In genomic region chr4:27819261-27819660, GRCh38 we compare ENCODE assay signal across 26 cellular contexts.
"Had no signal": no experiment of that assay in that cellular context is flagged by ENCODE, and none has a peak within 500 bp of the region (broad histone marks: within the 10 kb centered on the region; RNA-seq: fewer than 3 reads in every experiment).

No MANE protein-coding gene starts in this region.

- DNase-seq: activated B cell treated with CpG ODN at 0.5 μM for 24 hours; activated CD4-positive, alpha-beta T cell treated with anti-CD3 and anti-CD28 coated beads for 1 hour; activated CD4-positive, alpha-beta T cell treated with anti-CD3 and anti-CD28 coated beads, Interleukin-2, amount 10 ng/mL, durations not matched to agents 24 days and 14 days; activated CD4-positive, alpha-beta T cell treated with anti-CD3 and anti-CD28 coated beads, Interleukin-2, amount 50 U/mL, for 48 hours; activated CD8-positive, alpha-beta memory T cell treated with anti-CD3 and anti-CD28 coated beads, Interleukin-2, amount 10 ng/mL, durations not matched to agents 7 days and 5 days; activated effector memory CD4-positive, alpha-beta T cell treated with Interleukin-2 at 50 U/mL for 16 hours; activated naive CD4-positive, alpha-beta T cell; activated T-cell treated with anti-CD3 and anti-CD28 coated beads, Interleukin-2, amount 50 U/mL, for 24 hours; aorta; brain microvascular endothelial cell; MG63; MV-4-11; NCI-H1092 treated with DMSO at 0.1 percent for 48 hours; NCI-H1417 treated with DMSO at 0.1 percent for 48 hours; NCI-H187; NCI-H2081; NCI-H2227 treated with DMSO at 0.1 percent for 48 hours; NCI-H446 treated with DMSO at 0.1 percent for 48 hours; NCI-H526; NCI-H774; SIG-M5; T-cell; T-helper 2 cell; T1000 had no signal

- ATAC-seq: activated CD8-positive, alpha-beta memory T cell treated with anti-CD3 and anti-CD28 coated beads, Interleukin-2, amount 10 ng/mL, durations not matched to agents 7 days and 5 days; T-cell had no signal

- H3K4me3 ChIP-seq: cardiac muscle cell, MG63, SK-N-MC had no signal
